Comparison of ENCODE assay signal across 18 cellular contexts in the genomic region with DNA sequence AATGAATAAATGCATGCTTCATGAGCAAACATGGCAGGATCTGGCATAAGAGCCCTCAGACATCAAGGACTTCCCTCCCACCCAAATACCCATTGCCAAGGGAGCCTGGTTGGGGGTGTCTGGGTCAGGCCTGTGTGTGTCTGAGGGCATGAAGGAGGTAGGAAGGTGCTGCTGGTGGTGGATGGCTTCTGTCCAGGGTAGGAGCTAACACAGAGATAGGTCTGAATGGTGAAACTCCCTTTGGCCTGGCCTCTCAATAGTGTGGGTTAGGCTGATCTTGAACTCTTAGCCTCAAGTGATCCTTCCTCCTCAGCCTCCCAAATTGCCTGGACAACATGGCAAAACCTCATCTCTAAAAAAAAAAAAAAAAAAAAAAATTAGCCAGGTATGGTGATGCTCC. TPM values are rescaled to one million over a fixed set of nuclear protein-coding genes. Genes with fewer than 3 reads are reported as not detected.
DNase-seq lines count a peak whose midpoint lies in the region; ATAC-seq and TF ChIP-seq lines count a peak whose summit lies in the region.
"Had no signal": no experiment of that assay in that cellular context is flagged by ENCODE, and none has a peak within 500 bp of the region (broad histone marks: within the 10 kb centered on the region; RNA-seq: fewer than 3 reads in every experiment).

No MANE protein-coding gene starts in this region.

- no peak for TF ChIP-seq EP300 in sigmoid colon (IDR thresholded peaks at IDR 0.05)

- no peak for DNase-seq in CD8-positive, alpha-beta memory T cell
- DNase-seq in IMR-90 (no peak), sigmoid colon (no peak), NCI-H82 treated with DMSO at 0.1 percent for 48 hours (lab: John Stamatoyannopoulos, UW; ENCODE audit: unreplicated experiment) (no peak)
- no peak for DNase-seq in activated T-helper 1 cell treated with anti-CD3 and anti-CD28 coated beads, Interleukin-12 subunit alpha, Interleukin-12 subunit beta, Interleukin-2, Interleukin-4 antibody, amounts not matched to agents 30 ng/mL and 10 ng/mL and 1 ng/mL, durations not matched to agents 14 hours and 24 hours and 36 hours (ENCODE audit: low spot score)
- no peak for DNase-seq in naive thymus-derived CD4-positive, alpha-beta T cell
- DNase-seq: activated CD4-positive, alpha-beta T cell treated with anti-CD3 and anti-CD28 coated beads for 1 hour; cerebellar nuclear complex; COR-L47; hypothalamus; left lung; NCI-H2107 had no signal

- H3K27me3 ChIP-seq in CD8-positive, alpha-beta memory T cell (ENCODE audit: insufficient read depth, low read length, poor library complexity, severe bottlenecking): no peaks in the 10 kb centered on the region
- H3K27me3 ChIP-seq in IMR-90 (ENCODE audit: control insufficient read depth, insufficient read depth, low read length) (no peaks in the 10 kb centered on the region), sigmoid colon (no peaks in the 10 kb centered on the region)
- H3K27me3 ChIP-seq in naive thymus-derived CD4-positive, alpha-beta T cell (ENCODE audit: control insufficient read depth in 2 of 2, insufficient read depth in 2 of 2, low read length in 2 of 2): no peaks in the 10 kb centered on the region
- H3K27me3 ChIP-seq: left lung, suprapubic skin had no signal

- peaks cover 5 to 24% (median 8%) of the 10 kb centered on the region in 3 donors for H3K36me3 Mint-ChIP-seq in CD8-positive, alpha-beta memory T cell
- H3K36me3 Mint-ChIP-seq in activated T-helper 1 cell treated with anti-CD3 and anti-CD28 coated beads, Interleukin-12 subunit alpha, Interleukin-12 subunit beta, Interleukin-2, Interleukin-4 antibody, amounts not matched to agents 30 ng/mL and 10 ng/mL and 1 ng/mL, durations not matched to agents 14 hours and 24 hours and 36 hours (ENCODE audit: low read depth): peaks cover 17% of the 10 kb centered on the region
- peaks cover 8 to 20% (median 18%) of the 10 kb centered on the region in 5 donors for H3K36me3 Mint-ChIP-seq in naive thymus-derived CD4-positive, alpha-beta T cell

- peaks cover 15% of the 10 kb centered on the region for H3K36me3 ChIP-seq in CD8-positive, alpha-beta memory T cell (ENCODE audit: insufficient read depth, low read length)
- H3K36me3 ChIP-seq in IMR-90 (ENCODE audit: control insufficient read depth, insufficient read depth, low read length) (peaks cover 14% of the 10 kb centered on the region), sigmoid colon (no peaks in the 10 kb centered on the region)
- peaks cover 9 to 19% (median 11%) of the 10 kb centered on the region in 3 experiments for H3K36me3 ChIP-seq in naive thymus-derived CD4-positive, alpha-beta T cell (ENCODE audit: control insufficient read depth in 2 of 3, insufficient read depth in 3 of 3, low read length in 3 of 3)

- POLR2A ChIA-PET in CD8-positive, alpha-beta memory T cell (lab: Charles Lee): interaction anchor here (0.9 to 1.3 kb wide), 2 partner anchors 8 to 16 kb away, joined by 3 read pairs; no protein-coding TSS in a partner anchor
- POLR2A ChIA-PET in IMR-90 (lab: Charles Lee; ENCODE audit: unreplicated experiment): no interaction called here
- POLR2A ChIA-PET in naive thymus-derived CD4-positive, alpha-beta T cell (lab: Charles Lee): interaction anchor here (1.2 to 3.0 kb wide), 3 partner anchors 11 to 348 kb away, joined by 3 to 15 read pairs (median 8); a partner anchor contains a TSS

- H3K9ac ChIP-seq in IMR-90 (ENCODE audit: low read depth, low read length): no peak overlapping the region

- H3K23ac ChIP-seq in IMR-90 (ENCODE audit: low read depth, low read length): no peak overlapping the region; the same call in 1 of the 2 replicates

- H3K4me3 ChIP-seq in CD8-positive, alpha-beta memory T cell (ENCODE audit: low read length): peak overlapping the region; percentile 21
- no peak overlapping the region for H3K4me3 ChIP-seq in IMR-90 (ENCODE audit: insufficient read depth, low read depth, low read length)
- no peak overlapping the region for H3K4me3 ChIP-seq in naive thymus-derived CD4-positive, alpha-beta T cell (ENCODE audit: low read length)
- H3K4me3 ChIP-seq in sigmoid colon: no peak overlapping the region
- H3K4me3 ChIP-seq: suprapubic skin had no signal

- H3K18ac ChIP-seq in IMR-90 (ENCODE audit: low read depth, low read length): no peak overlapping the region

- H2AFZ ChIP-seq in IMR-90 (replicated peaks; ENCODE audit: low read length, poor library complexity): no peak overlapping the region

- peaks cover 13% of the 10 kb centered on the region for H3K9me1 ChIP-seq in IMR-90 (ENCODE audit: insufficient read depth, low read length)

- H2AK5ac ChIP-seq in IMR-90 (ENCODE audit: low read depth, low read length): peak overlapping the region; percentile 63

- no peaks in the 10 kb centered on the region for H3K9me3 ChIP-seq in CD8-positive, alpha-beta memory T cell (ENCODE audit: low read length)
- H3K9me3 ChIP-seq in IMR-90 (ENCODE audit: control insufficient read depth, insufficient read depth, low read length) (no peaks in the 10 kb centered on the region), sigmoid colon (no peaks in the 10 kb centered on the region)
- no peaks in the 10 kb centered on the region for H3K9me3 ChIP-seq in naive thymus-derived CD4-positive, alpha-beta T cell (ENCODE audit: control insufficient read depth in 2 of 3, low read length in 3 of 3)
- H3K9me3 ChIP-seq: left lung, suprapubic skin had no signal

- no peak overlapping the region; the same call in 1 of the 2 replicates for H3K4me2 ChIP-seq in IMR-90 (ENCODE audit: low read depth, low read length)

- H3K9me3 Mint-ChIP-seq in CD8-positive, alpha-beta memory T cell: no peaks in the 10 kb centered on the region
- no peaks in the 10 kb centered on the region for H3K9me3 Mint-ChIP-seq in activated T-helper 1 cell treated with anti-CD3 and anti-CD28 coated beads, Interleukin-12 subunit alpha, Interleukin-12 subunit beta, Interleukin-2, Interleukin-4 antibody, amounts not matched to agents 30 ng/mL and 10 ng/mL and 1 ng/mL, durations not matched to agents 14 hours and 24 hours and 36 hours
- no peaks in the 10 kb centered on the region for H3K9me3 Mint-ChIP-seq in naive thymus-derived CD4-positive, alpha-beta T cell

- no peak overlapping the region for H3K56ac ChIP-seq in IMR-90 (ENCODE audit: extremely low read depth, insufficient read depth, low read length)

- ATAC-seq in IMR-90 (ENCODE audit: low read depth) (no peak), GM19455 (IDR thresholded peaks at IDR 0.05; ENCODE audit: unreplicated experiment) (no peak)
- no peak for ATAC-seq in naive thymus-derived CD4-positive, alpha-beta T cell
- ATAC-seq: esophagus mucosa, HCT116, left lung, SK-N-SH treated with all-trans-retinoic acid at 6 μM for 48 hours had no signal

- peak overlapping the region; percentile 16 to 99 (median 96) for H3K27ac Mint-ChIP-seq in CD8-positive, alpha-beta memory T cell
- peak overlapping the region; percentile 30 for H3K27ac Mint-ChIP-seq in activated T-helper 1 cell treated with anti-CD3 and anti-CD28 coated beads, Interleukin-12 subunit alpha, Interleukin-12 subunit beta, Interleukin-2, Interleukin-4 antibody, amounts not matched to agents 30 ng/mL and 10 ng/mL and 1 ng/mL, durations not matched to agents 14 hours and 24 hours and 36 hours
- peak overlapping the region; percentile 86 to 98 (median 95) for H3K27ac Mint-ChIP-seq in naive thymus-derived CD4-positive, alpha-beta T cell

- TF ChIP-seq CTCF in IMR-90 (conservative IDR thresholded peaks at IDR 0.05; ENCODE audit: low read depth, low read length) (no peak), sigmoid colon (IDR thresholded peaks at IDR 0.05) (no peak)

- CTCF ChIA-PET in CD8-positive, alpha-beta memory T cell (lab: Charles Lee): interaction anchor here (2.3 kb wide), 1 partner anchor 52 kb away, joined by 7 read pairs; no protein-coding TSS in a partner anchor
- CTCF ChIA-PET in IMR-90 (lab: Yijun Ruan, JAX): no interaction called here
- CTCF ChIA-PET in naive thymus-derived CD4-positive, alpha-beta T cell (lab: Charles Lee): interaction anchor here (0.6 to 1.3 kb wide), 3 partner anchors 12 to 923 kb away, joined by 3 to 5 read pairs (median 3); a partner anchor contains a TSS

- H2BK120ac ChIP-seq in IMR-90 (ENCODE audit: low read depth, low read length): no peak overlapping the region

- no peak overlapping the region for H4K8ac ChIP-seq in IMR-90 (ENCODE audit: low read depth in 2 of 2, low read length in 2 of 2)

- peaks cover 47% of the 10 kb centered on the region for H3K4me1 ChIP-seq in CD8-positive, alpha-beta memory T cell (ENCODE audit: insufficient read depth, low read length)
- H3K4me1 ChIP-seq in IMR-90 (ENCODE audit: control insufficient read depth, insufficient read depth, low read length) (peaks cover 23% of the 10 kb centered on the region), sigmoid colon (peaks cover 0 to 17% (median 10%) of the 10 kb centered on the region in 4 donors)
- peaks cover 54% of the 10 kb centered on the region in 2 donors for H3K4me1 ChIP-seq in naive thymus-derived CD4-positive, alpha-beta T cell (ENCODE audit: control insufficient read depth in 2 of 2, insufficient read depth in 2 of 2, low read length in 2 of 2)

- H3K4me1 Mint-ChIP-seq in CD8-positive, alpha-beta memory T cell: peaks cover 59 to 74% (median 69%) of the 10 kb centered on the region in 3 donors
- peaks cover 65% of the 10 kb centered on the region for H3K4me1 Mint-ChIP-seq in activated T-helper 1 cell treated with anti-CD3 and anti-CD28 coated beads, Interleukin-12 subunit alpha, Interleukin-12 subunit beta, Interleukin-2, Interleukin-4 antibody, amounts not matched to agents 30 ng/mL and 10 ng/mL and 1 ng/mL, durations not matched to agents 14 hours and 24 hours and 36 hours (ENCODE audit: low read depth)
- peaks cover 58 to 82% (median 74%) of the 10 kb centered on the region in 7 donors for H3K4me1 Mint-ChIP-seq in naive thymus-derived CD4-positive, alpha-beta T cell

- peaks cover 18 to 61% of the 10 kb centered on the region in 2 experiments for H3K79me1 ChIP-seq in IMR-90 (ENCODE audit: low read depth in 1 of 2, low read length in 2 of 2)

- no peak overlapping the region for H2AK9ac ChIP-seq in IMR-90 (replicated peaks; ENCODE audit: low read depth, low read length, poor library complexity)

- 0 out of 3 replicates have a peak overlapping the region, but pooled peaks have one; percentile 3 for H2BK15ac ChIP-seq in IMR-90 (ENCODE audit: low read depth, low read length)

- peak overlapping the region; percentile 60; the same call in 1 of the 2 replicates for H3K14ac ChIP-seq in IMR-90 (replicated peaks; ENCODE audit: low read depth, low read length)

- no peak overlapping the region for H2BK5ac ChIP-seq in IMR-90 (ENCODE audit: low read depth, low read length, poor library complexity, severe bottlenecking)

- H3K27ac ChIP-seq in CD8-positive, alpha-beta memory T cell (ENCODE audit: low read depth, low read length): no peak overlapping the region
- H3K27ac ChIP-seq in IMR-90 (ENCODE audit: insufficient read depth, low read length) (no peak overlapping the region), sigmoid colon (peak overlapping the region in 1 of 4 donors; percentile 10)
- peak overlapping the region; percentile 75 for H3K27ac ChIP-seq in naive thymus-derived CD4-positive, alpha-beta T cell (ENCODE audit: low read depth, low read length)
- H3K27ac ChIP-seq: suprapubic skin had no signal

- no peaks in the 10 kb centered on the region for H3K27me3 Mint-ChIP-seq in CD8-positive, alpha-beta memory T cell
- no peaks in the 10 kb centered on the region for H3K27me3 Mint-ChIP-seq in activated T-helper 1 cell treated with anti-CD3 and anti-CD28 coated beads, Interleukin-12 subunit alpha, Interleukin-12 subunit beta, Interleukin-2, Interleukin-4 antibody, amounts not matched to agents 30 ng/mL and 10 ng/mL and 1 ng/mL, durations not matched to agents 14 hours and 24 hours and 36 hours (ENCODE audit: insufficient read depth)
- peaks cover 0 to 4% (median 0%) of the 10 kb centered on the region in 5 donors for H3K27me3 Mint-ChIP-seq in naive thymus-derived CD4-positive, alpha-beta T cell

- TF ChIP-seq POLR2A in IMR-90 (IDR thresholded peaks at IDR 0.05; ENCODE audit: low read depth, low read length) (no peak), sigmoid colon (IDR thresholded peaks at IDR 0.05) (no peak)

- dilution Hi-C loops in IMR-90 (cut with HindIII; ENCODE audit: low sequenced_read_pairs, unreplicated experiment): no loop called here

- no peak for TF ChIP-seq RAD21 in IMR-90 (IDR thresholded peaks at IDR 0.05; ENCODE audit: low read length)

- H2BK20ac ChIP-seq in IMR-90 (ENCODE audit: low read depth, low read length): no peak overlapping the region

- no TSS peak for BruUV-seq in IMR-90 (replicated peaks; lab: Mats Ljungman, UMichigan)

- peak overlapping the region in 6 of 7 donors; percentile 54 to 95 (median 90) for H3K4me3 Mint-ChIP-seq in CD8-positive, alpha-beta memory T cell
- H3K4me3 Mint-ChIP-seq in activated T-helper 1 cell treated with anti-CD3 and anti-CD28 coated beads, Interleukin-12 subunit alpha, Interleukin-12 subunit beta, Interleukin-2, Interleukin-4 antibody, amounts not matched to agents 30 ng/mL and 10 ng/mL and 1 ng/mL, durations not matched to agents 14 hours and 24 hours and 36 hours: peak overlapping the region; percentile 86
- H3K4me3 Mint-ChIP-seq in naive thymus-derived CD4-positive, alpha-beta T cell: peak overlapping the region in 9 of 10 donors; percentile 29 to 94 (median 92)

- no peak overlapping the region for H3K4ac ChIP-seq in IMR-90 (ENCODE audit: low read depth, low read length)

- intact Hi-C loops in IMR-90 (cut with micrococcal nuclease) (no loop called here), sigmoid colon (cut with DNase I) (no loop called here)
- intact Hi-C loops in activated T-helper 1 cell treated with anti-CD3 and anti-CD28 coated beads, Interleukin-12 subunit alpha, Interleukin-12 subunit beta, Interleukin-2, Interleukin-4 antibody, amounts not matched to agents 30 ng/mL and 10 ng/mL and 1 ng/mL, durations not matched to agents 14 hours and 24 hours and 36 hours (cut with micrococcal nuclease): loop anchor here (2.0 to 10.0 kb wide), 10 partner anchors 45 to 1773 kb away; a partner anchor contains a TSS
- intact Hi-C loops in naive thymus-derived CD4-positive, alpha-beta T cell (cut with micrococcal nuclease): loop anchor here (2.0 to 10.0 kb wide), 18 partner anchors 13 to 1773 kb away; a partner anchor contains a TSS

- H4K5ac ChIP-seq in IMR-90 (ENCODE audit: low read depth, low read length): no peak overlapping the region

- peaks cover 22% of the 10 kb centered on the region for H4K20me1 ChIP-seq in IMR-90 (ENCODE audit: insufficient read depth, low read length)

- in situ Hi-C loops in IMR-90 (cut with MboI; ENCODE audit: low sequenced_read_pairs): no loop called here

- no peak overlapping the region for H4K91ac ChIP-seq in IMR-90 (ENCODE audit: insufficient read depth, low read depth, low read length)

RNA-seq across cellular contexts. Expression of a gene that starts 2.8 kb away (rescaled TPM):
- total RNA-seq in CD8-positive, alpha-beta memory T cell: 10 to 100 TPM; 10.8 to 12.2 TPM
- 12.0 TPM for polyA plus RNA-seq in CD8-positive, alpha-beta memory T cell
- total RNA-seq in IMR-90 (2012; rRNA removed) (8.1 and 8.6 TPM in 2 replicates), sigmoid colon (1 to 10 TPM; 4.3 to 6.4 (median 4.8) TPM)
- polyA plus RNA-seq in IMR-90 (2012; rRNA removed) (10.8 and 12.1 TPM in 2 replicates), sigmoid colon (1 to 10 TPM; 4.2 to 8.1 (median 5.1) TPM)
- polyA plus RNA-seq in IMR-90 (2012; cell fraction: cytosol; rRNA removed): 7.4 and 13.3 TPM in 2 replicates
- 19.2 and 26.6 TPM in 2 replicates for polyA plus RNA-seq in IMR-90 (2012; cell fraction: nucleus; rRNA removed; ENCODE audit: low replicate concordance)
- total RNA-seq in activated T-helper 1 cell treated with anti-CD3 and anti-CD28 coated beads, Interleukin-12 subunit alpha, Interleukin-12 subunit beta, Interleukin-2, Interleukin-4 antibody, amounts not matched to agents 30 ng/mL and 10 ng/mL and 1 ng/mL, durations not matched to agents 14 hours and 24 hours and 36 hours: 13.9 and 14.3 TPM in 2 replicates
- 10 to 100 TPM; 23.9 to 35.1 (median 30.4) TPM for total RNA-seq in naive thymus-derived CD4-positive, alpha-beta T cell
- 10 to 100 TPM; 12.9 to 17.8 TPM for polyA plus RNA-seq in naive thymus-derived CD4-positive, alpha-beta T cell
- polyA plus RNA-seq: neural cell had no signal

Comparison
In these comparisons a context has a peak if more than half of its experiments do, and no peak if none do; other contexts are left out.
1. H3K27ac Mint-ChIP-seq: peak in every context shown above with its lines; median percentile 96 in CD8-positive, alpha-beta memory T cell; 95 in naive thymus-derived CD4-positive, alpha-beta T cell; 30 in activated T-helper 1 cell treated with anti-CD3 and anti-CD28 coated beads, Interleukin-12 subunit alpha, Interleukin-12 subunit beta, Interleukin-2, Interleukin-4 antibody, amounts not matched to agents 30 ng/mL and 10 ng/mL and 1 ng/mL, durations not matched to agents 14 hours and 24 hours and 36 hours.
2. intact Hi-C loops: an anchor here in activated T-helper 1 cell treated with anti-CD3 and anti-CD28 coated beads, Interleukin-12 subunit alpha, Interleukin-12 subunit beta, Interleukin-2, Interleukin-4 antibody, amounts not matched to agents 30 ng/mL and 10 ng/mL and 1 ng/mL, durations not matched to agents 14 hours and 24 hours and 36 hours (2.0 to 10.0 kb wide) and naive thymus-derived CD4-positive, alpha-beta T cell (2.0 to 10.0 kb wide); none called in IMR-90 and sigmoid colon.